8 cellular contexts compared by ENCODE assay signal in genomic region chr1:225811622-225812487, GRCh38. TPM values are rescaled to one million over a fixed set of nuclear protein-coding genes. Genes with fewer than 3 reads are reported as not detected.
A peak's percentile ranks its signal among the peaks of the same experiment; 100 is the strongest.
DNase-seq lines count a peak whose midpoint lies in the region; ATAC-seq, FAIRE-seq and TF ChIP-seq lines count a peak whose summit lies in the region.

No MANE protein-coding gene starts in this region.

- H4K20me1 ChIP-seq in H1 (replicated peaks in 1 of 2; ENCODE audit: control insufficient read depth in 1 of 2, insufficient read depth in 2 of 2, low read length in 2 of 2), result peaks cover 0 to 2% of the 10 kb centered on the region in 2 experiments

- H3K56ac ChIP-seq in H1 (replicated peaks; ENCODE audit: insufficient read length, low read depth, low read length), result no peak overlapping the region

- no peak overlapping the region for H2BK120ac ChIP-seq in H1 (replicated peaks; ENCODE audit: low read depth, low read length)

- no peak for ATAC-seq in naive B cell (ENCODE audit: low read depth in 2 of 2)

- H2AFZ ChIP-seq in H1 (ENCODE audit: low read length), result no peak overlapping the region

- peaks cover 0 to 4% (median 0%) of the 10 kb centered on the region in 4 experiments; a peak in 1 of 7 replicates for H3K27me3 ChIP-seq in H1 (replicated peaks in 1 of 4; ENCODE audit: control insufficient read depth in 3 of 4, extremely low read depth in 1 of 4, insufficient read depth in 3 of 4, low read length in 3 of 4)

- peak overlapping the region in 5 of 8 donors; percentile 10 to 86 (median 49) for H3K4me3 Mint-ChIP-seq in naive B cell

- H2BK12ac ChIP-seq in H1 (ENCODE audit: low read depth, low read length), result peak overlapping the region; percentile 4; the same call in 1 of the 2 replicates

- peak overlapping the region; percentile 83; the same call in 1 of the 2 replicates for H2BK15ac ChIP-seq in H1 (ENCODE audit: low read length)

- H4K91ac ChIP-seq in H1 (replicated peaks; ENCODE audit: insufficient read length, low read length), result no peak overlapping the region

- TF ChIP-seq EP300 in Ishikawa (IDR thresholded peaks at IDR 0.05; ENCODE audit: borderline replicate concordance), result no peak
- TF ChIP-seq EP300 in H1 (IDR thresholded peaks at IDR 0.05; ENCODE audit: borderline replicate concordance in 1 of 2, low read depth in 2 of 2, low read length in 2 of 2), result no peak

- H3K27me3 Mint-ChIP-seq in naive B cell, result peaks cover 8 to 27% (median 8%) of the 10 kb centered on the region in 3 donors

- H3K4me2 ChIP-seq in H1 (ENCODE audit: insufficient read depth in 1 of 2, low read depth in 2 of 2, low read length in 2 of 2), result peak overlapping the region; percentile 82 to 96

- no peak overlapping the region for H3K14ac ChIP-seq in H1 (ENCODE audit: insufficient read length)

- CTCF ChIA-PET in H1 (lab: Charles Lee; ENCODE audit: partially characterized antibody), result interaction anchor here (0.5 to 8.4 kb wide), 44 partner anchors 9 to 351 kb away, joined by 3 to 50 read pairs (median 5); partner anchors contain the start of gene SRP9

- POLR2A ChIA-PET in H1 (lab: Charles Lee; ENCODE audit: partially characterized antibody), result interaction anchor here (0.5 to 13.3 kb wide), 15 partner anchors 11 to 344 kb away, joined by 3 to 166 read pairs (median 4); partner anchors contain the start of genes PYCR2, SDE2 and SRP9

- H3K9me3 ChIP-seq in H1 (ENCODE audit: insufficient read depth in 2 of 2, low read depth in 1 of 2, low read length in 1 of 2), result no peaks in the 10 kb centered on the region

- H3K4me3 ChIP-seq in AG10803 (ENCODE audit: low read length), result peak overlapping the region; percentile 63
- H3K4me3 ChIP-seq in H1 (ENCODE audit: extremely low read depth in 1 of 4, insufficient read depth in 2 of 4, low read depth in 3 of 4, low read length in 4 of 4), result peak overlapping the region; percentile 40 to 80 (median 52); a peak in 5 of 8 replicates

- H2BK20ac ChIP-seq in H1 (ENCODE audit: low read length), result no peak overlapping the region

- peak overlapping the region; percentile 54; the same call in 1 of the 2 replicates for H3K18ac ChIP-seq in H1 (ENCODE audit: extremely low read depth, low read length)

- no peak overlapping the region for H3K27ac Mint-ChIP-seq in naive B cell

- H3K23me2 ChIP-seq in H1 (ENCODE audit: low read depth, low read length), result peaks cover 4% of the 10 kb centered on the region; the same call in 1 of the 2 replicates

- TF ChIP-seq POLR2A in H1 (IDR thresholded peaks at IDR 0.05; ENCODE audit: control extremely low read depth in 1 of 2, low read depth in 2 of 2, low read length in 2 of 2), result no peak
- no peak for TF ChIP-seq POLR2A in GM12891 (IDR thresholded peaks at IDR 0.05; ENCODE audit: low read depth, low read length)

- 0 out of 2 replicates have a peak overlapping the region, but pooled peaks have one; percentile 32 for H2AK5ac ChIP-seq in H1 (ENCODE audit: low read depth, low read length)

- TF ChIP-seq RAD21 in Ishikawa (IDR thresholded peaks at IDR 0.05; ENCODE audit: low read depth), result peak; percentile 21; the same call in 1 of the 2 replicates
- TF ChIP-seq RAD21 in H1 (IDR thresholded peaks at IDR 0.05 in 1 of 2, conservative IDR thresholded peaks at IDR 0.05 in 1 of 2; ENCODE audit: low read depth in 2 of 2, low read length in 2 of 2), result peak; percentile 31 to 61; a peak in 3 of 4 replicates

- H3K9me3 Mint-ChIP-seq in naive B cell, result no peaks in the 10 kb centered on the region

- no peak overlapping the region for H3K4ac ChIP-seq in H1 (replicated peaks; ENCODE audit: insufficient read length, low read depth, low read length)

- peaks cover 0 to 20% of the 10 kb centered on the region in 2 experiments; a peak in 1 of 4 replicates for H3K79me2 ChIP-seq in H1 (ENCODE audit: control insufficient read depth in 1 of 2, insufficient read depth in 2 of 2, low read length in 2 of 2)

- peaks cover 6% of the 10 kb centered on the region; the same call in 1 of the 2 replicates for H3K79me1 ChIP-seq in H1 (ENCODE audit: low read depth, low read length)

- peak; percentile 25 for DNase-seq in AG10803 (ENCODE audit: low read depth)
- DNase-seq in H1 (ENCODE audit: low read depth in 1 of 2, low spot score in 2 of 2), result no peak
- DNase-seq in naive B cell, result no peak
- DNase-seq in NCI-H1105 (lab: John Stamatoyannopoulos, UW), result no peak
- no peak for DNase-seq in NOMO-1 treated with DMSO at 0.1 percent for 48 hours (lab: John Stamatoyannopoulos, UW; ENCODE audit: unreplicated experiment)
- DNase-seq in activated gamma-delta T cell (lab: John Stamatoyannopoulos, UW), result no peak
- no peak for DNase-seq in GM12891 (ENCODE audit: insufficient read length, low spot score)

- H3K4me1 Mint-ChIP-seq in naive B cell, result peaks cover 11 to 23% (median 14%) of the 10 kb centered on the region in 3 donors

- H3K36me3 Mint-ChIP-seq in naive B cell, result no peaks in the 10 kb centered on the region

- no peak for FAIRE-seq in H1 (lab: Jason Lieb, UNC)
- no peak for FAIRE-seq in GM12891 (lab: Jason Lieb, UNC)

- peaks cover 9 to 28% (median 14%) of the 10 kb centered on the region in 4 experiments for H3K4me1 ChIP-seq in H1 (replicated peaks in 1 of 4; ENCODE audit: control insufficient read depth in 3 of 4, insufficient read depth in 4 of 4, low read length in 3 of 4)

- H3K23ac ChIP-seq in H1 (ENCODE audit: insufficient read length), result no peak overlapping the region

- H2BK5ac ChIP-seq in H1 (ENCODE audit: low read depth, low read length), result peak overlapping the region; percentile 15; the same call in 1 of the 2 replicates

- no peak overlapping the region for H3K27ac ChIP-seq in H1 (ENCODE audit: low read depth, low read length)

- no peaks in the 10 kb centered on the region for H3K36me3 ChIP-seq in H1 (ENCODE audit: control insufficient read depth in 2 of 4, insufficient read depth in 4 of 4, low read length in 3 of 4)

- no peak overlapping the region; a peak in 2 of 7 replicates for H3K9ac ChIP-seq in H1 (replicated peaks in 1 of 4; ENCODE audit: extremely low read depth in 1 of 4, low read depth in 3 of 4, low read length in 3 of 4)

- TF ChIP-seq CTCF in AG10803 (conservative IDR thresholded peaks at IDR 0.05; ENCODE audit: low read length), result peak; percentile 60
- TF ChIP-seq CTCF in H1 (IDR thresholded peaks at IDR 0.05; ENCODE audit: control extremely low read depth in 1 of 3, insufficient read depth in 1 of 3, low read depth in 1 of 3, low read length in 3 of 3), result peak; percentile 66 to 74 (median 71)

- 60% methylated on average over 10 of the region's 10 CpGs; no CpG with 5 or more reads in 1 of the 2 experiments for WGBS in H1 (ENCODE audit: extremely low coverage in 1 of 2, insufficient coverage in 1 of 2, insufficient read length in 1 of 2, insufficient replicate concordance in 2 of 2, low coverage in 1 of 2, low lambda C conversion rate in 2 of 2, missing lambda C conversion rate in 1 of 2), 2 experiments

- no peak overlapping the region for H4K8ac ChIP-seq in H1 (ENCODE audit: extremely low read depth, insufficient read depth, low read length)

- H4K5ac ChIP-seq in H1 (ENCODE audit: insufficient read length, low read depth, low read length), result no peak overlapping the region

TF ChIP-seq in Ishikawa, 13 proteins besides CTCF, POLR2A, EP300 and RAD21 (continues in another document):
- TF ChIP-seq TCF12 (IDR thresholded peaks at IDR 0.05; ENCODE audit: low read depth) (no peak), YY1 (IDR thresholded peaks at IDR 0.05; ENCODE audit: low read depth) (no peak)

TF ChIP-seq in H1, 55 proteins besides CTCF, POLR2A, EP300 and RAD21 (continues in another document):
- TF ChIP-seq ZNF274 (IDR thresholded peaks at IDR 0.05; ENCODE audit: borderline replicate concordance, extremely low read depth, low read length) (no peak), TAF7 (optimal IDR thresholded peaks at IDR 0.05; ENCODE audit: borderline replicate concordance, low read depth, low read length) (peak; percentile 47), SUZ12 (IDR thresholded peaks at IDR 0.05; ENCODE audit: low read length) (no peak), CHD1 (IDR thresholded peaks at IDR 0.05; ENCODE audit: low read depth, low read length) (no peak), SP1 (IDR thresholded peaks at IDR 0.05; ENCODE audit: low read depth, low read length) (0 out of 2 replicates have a peak, but pooled peaks have one; percentile 30)

TF ChIP-seq in GM12891, 5 proteins besides CTCF, POLR2A, EP300 and RAD21:
- TF ChIP-seq PAX5 (IDR thresholded peaks at IDR 0.05; ENCODE audit: insufficient read depth, low read length, severe bottlenecking), result no peak
- TF ChIP-seq TAF1 (IDR thresholded peaks at IDR 0.05; ENCODE audit: low read depth, low read length), result no peak
- TF ChIP-seq SPI1 (IDR thresholded peaks at IDR 0.05; ENCODE audit: low read depth, low read length), result no peak
- TF ChIP-seq POLR2AphosphoS5 (IDR thresholded peaks at IDR 0.05; ENCODE audit: low read depth, low read length), result no peak
- TF ChIP-seq POU2F2 (IDR thresholded peaks at IDR 0.05; ENCODE audit: low read depth, low read length), result no peak

RNA-seq across cellular contexts. Expression of gene EPHX1, which starts 1.9 kb away (rescaled TPM):
- 79.1 and 80.0 TPM in 2 replicates for total RNA-seq in H1 (2021; fragmentation: NEBNext Ultra II Directional; extraction: Animal tissue kit (Norgen Biotek cat#: 25700))
- polyA plus RNA-seq in H1 (2011; rRNA removed) (45.3 and 47.6 TPM in 2 replicates), naive B cell (ENCODE audit: low read depth in 6 of 6) (1 to 10 TPM in 3 of 6 donors, under 1 TPM in 2, not detected in 1; 0.24 to 1.1 (median 1.0) TPM)
- 23.5 TPM for polyA plus RNA-seq in H1 (2011; cell fraction: cytosol; rRNA removed)
- polyA plus RNA-seq in H1 (2011; cell fraction: nucleus; rRNA removed), result 50.9 TPM
- 87.4 to 98.2 TPM (median 91.4 TPM) in 4 replicates for polyA plus RNA-seq in H1 (2012, experiment 1 of 2)
- 157 TPM for polyA plus RNA-seq in H1 (2012, experiment 2 of 2)
- polyA plus RNA-seq in H1 (2013, experiment 1 of 2), result 157 TPM
- polyA plus RNA-seq in H1 (2013, experiment 2 of 2), result 166 TPM
- 30.1 and 31.7 TPM in 2 replicates for polyA minus RNA-seq in H1 (2011; rRNA and poly(A)+ RNA removed)
- polyA minus RNA-seq in H1 (2011; cell fraction: cytosol; rRNA and poly(A)+ RNA removed), result 19.2 TPM
- polyA minus RNA-seq in H1 (2011; cell fraction: nucleus; rRNA and poly(A)+ RNA removed), result 22.1 TPM
- polyA plus RNA-seq in GM12891 (2012; ENCODE audit: low read depth, missing spikeins), result 1.1 TPM

RNA-seq across cellular contexts. Expression of gene SRP9, which starts 34.2 kb away (rescaled TPM):
- total RNA-seq in H1 (2021; fragmentation: NEBNext Ultra II Directional; extraction: Animal tissue kit (Norgen Biotek cat#: 25700)), result 446 and 448 TPM in 2 replicates
- polyA plus RNA-seq in H1 (2011; rRNA removed), result 342 and 572 TPM in 2 replicates
- polyA plus RNA-seq in H1 (2011; cell fraction: cytosol; rRNA removed), result 639 TPM
- 94.4 TPM for polyA plus RNA-seq in H1 (2011; cell fraction: nucleus; rRNA removed)
- 256 to 682 TPM (median 537 TPM) in 4 replicates for polyA plus RNA-seq in H1 (2012, experiment 1 of 2)
- polyA plus RNA-seq in H1 (2012, experiment 2 of 2), result 59.1 TPM
- 274 TPM for polyA plus RNA-seq in H1 (2013, experiment 1 of 2)
- polyA plus RNA-seq in H1 (2013, experiment 2 of 2), result 272 TPM
- 150 and 182 TPM in 2 replicates for polyA minus RNA-seq in H1 (2011; rRNA and poly(A)+ RNA removed)
- polyA minus RNA-seq in H1 (2011; cell fraction: cytosol; rRNA and poly(A)+ RNA removed), result 259 TPM
- 78.2 TPM for polyA minus RNA-seq in H1 (2011; cell fraction: nucleus; rRNA and poly(A)+ RNA removed)
- polyA plus RNA-seq in naive B cell (ENCODE audit: low read depth in 6 of 6), result 100 to 1,000 TPM; 219 to 374 (median 278) TPM
- 213 TPM for polyA plus RNA-seq in GM12891 (2012; ENCODE audit: low read depth, missing spikeins)

Comparison
In these comparisons a context has a peak if more than half of its experiments do, and no peak if none do; other contexts are left out.
1. RNA of gene EPHX1, which starts 1.9 kb away (polyA plus RNA-seq): 23.5 to 166 TPM in H1; 0.24 to 1.1 TPM in naive B cell; every median in the first group is over 10 times any median in the second.